ENCODE assay signal across 26 cellular contexts in genomic region chr5:155759252-155759651, GRCh38.
"Had no signal": no experiment of that assay in that cellular context is flagged by ENCODE, and none has a peak within 500 bp of the region (broad histone marks: within the 10 kb centered on the region; RNA-seq: fewer than 3 reads in every experiment).

No MANE protein-coding gene starts in this region.

- H3K4me3 ChIP-seq: stomach, suprapubic skin, testis, thoracic aorta, thyroid gland, tibial artery, tibial nerve, transverse colon, upper lobe of left lung, upper lobe of right lung, uterus, vagina had no signal

- DNase-seq: stimulated activated CD4-positive, alpha-beta T cell treated with anti-CD3 and anti-CD28 coated beads, Interleukin-2, amount 100 ng/mL, for 48 hours; stimulated activated CD4-positive, alpha-beta T cell treated with anti-CD3 and anti-CD28 coated beads, Interleukin-4, amount 100 ng/mL, for 1 hour; stimulated activated CD4-positive, alpha-beta T cell treated with anti-CD3 and anti-CD28 coated beads, Interleukin-4, amount 100 ng/mL, for 24 hours; stimulated activated CD4-positive, alpha-beta T cell treated with anti-CD3 and anti-CD28 coated beads, Interleukin-4, amount 100 ng/mL, for 4 hours; stimulated activated naive B cell treated with anti-CD40 and anti-IgM and Interleukin-4, amounts not matched to agents 10 μg/mL and 1 μg/mL and 100 μg/mL, for 72 hours; stimulated activated naive CD4-positive, alpha-beta T cell; stimulated activated naive CD4-positive, alpha-beta T cell treated with Interleukin-2 at 50 U/mL for 16 hours; stimulated activated naive CD8-positive, alpha-beta T cell treated with anti-CD3 and anti-CD28 coated beads, Interleukin-15, amount 100 ng/mL, for 72 hours; stimulated activated naive CD8-positive, alpha-beta T cell treated with anti-CD3 and anti-CD28 coated beads, Interleukin-15, Interleukin-2, amounts not matched to agents 100 U/mL and 50 U/mL, for 24 hours; stomach; substantia nigra; testis; thyroid gland; tibial artery; transverse colon; trophoblast cell; upper lobe of left lung; upper lobe of right lung; uterus had no signal

- H3K36me3 ChIP-seq: stomach, suprapubic skin, thoracic aorta, thyroid gland, tibial artery, tibial nerve, transverse colon, upper lobe of left lung, upper lobe of right lung, uterus, vagina had no signal

- H3K27ac ChIP-seq: stomach, suprapubic skin, testis, thoracic aorta, thyroid gland, tibial artery, tibial nerve, transverse colon, upper lobe of left lung, upper lobe of right lung, uterus, vagina had no signal

- H3K27me3 ChIP-seq: stomach, suprapubic skin, testis, thyroid gland, tibial nerve, transverse colon, upper lobe of left lung, upper lobe of right lung, uterus, vagina had no signal

- ATAC-seq: stimulated activated effector memory CD8-positive, alpha-beta T cell treated with anti-CD3 and anti-CD28 coated beads, Interleukin-12 subunit alpha, Interleukin-12 subunit beta, amount 100 ng/mL, for 72 hours; stimulated activated memory B cell treated with anti-CD40 and anti-IgM and Interleukin-4, amounts not matched to agents 10 μg/mL and 1 μg/mL and 100 μg/mL, for 72 hours; stimulated activated naive B cell treated with anti-CD40 and anti-IgM and Interleukin-4, amounts not matched to agents 10 μg/mL and 1 μg/mL and 100 μg/mL, for 72 hours; stimulated activated naive CD8-positive, alpha-beta T cell treated with anti-CD3 and anti-CD28 coated beads, Interleukin-15, amount 100 ng/mL, for 72 hours; stimulated activated naive CD8-positive, alpha-beta T cell treated with anti-CD3 and anti-CD28 coated beads, Interleukin-15, Interleukin-2, amounts not matched to agents 100 U/mL and 50 U/mL, for 24 hours; upper lobe of right lung had no signal

- H3K9me3 ChIP-seq: testis, thoracic aorta, thyroid gland, tibial artery, transverse colon, upper lobe of right lung, uterus, vagina had no signal

- H3K4me1 ChIP-seq: stomach, suprapubic skin, testis, thyroid gland, tibial artery, tibial nerve, transverse colon, upper lobe of left lung, upper lobe of right lung, uterus, vagina had no signal

- FAIRE-seq: urothelium cell line had no signal
